8 cellular contexts compared by ENCODE assay signal in genomic region chr21:43728467-43729390, GRCh38. TPM values are rescaled to one million over a fixed set of nuclear protein-coding genes. Genes with fewer than 3 reads are reported as not detected.
DNase-seq lines count a peak whose midpoint lies in the region; ATAC-seq lines count a peak whose summit lies in the region.

No MANE protein-coding gene starts in this region.

- peak overlapping the region; percentile 31 to 47 for H3K9ac ChIP-seq in mucosa of rectum (ENCODE audit: low read depth in 1 of 2, low read length in 2 of 2)

- peak; percentile 59 to 83 (median 76) for DNase-seq in CD4-positive, CD25-positive, alpha-beta regulatory T cell
- DNase-seq in HK-2 (ENCODE audit: unreplicated experiment) (peak; percentile 95), OCI-M2 (lab: John Stamatoyannopoulos, UW; ENCODE audit: unreplicated experiment) (peak; percentile 100)
- DNase-seq in activated T-cell treated with anti-CD3 and anti-CD28 coated beads, Interleukin-2, amount 50 U/mL, for 48 hours, result peak; percentile 88 to 90
- peak; percentile 45 to 57 for DNase-seq in stimulated activated CD8-positive, alpha-beta memory T cell treated with anti-CD3 and anti-CD28 coated beads, Interleukin-4, amount 100 ng/mL, for 1 hour (ENCODE audit: low read depth in 2 of 2, low spot score in 1 of 2)

- no peaks in the 10 kb centered on the region for H3K36me3 ChIP-seq in CD4-positive, CD25-positive, alpha-beta regulatory T cell (ENCODE audit: control insufficient read depth, insufficient read depth, low read length)
- H3K36me3 ChIP-seq in esophagus (ENCODE audit: control insufficient read depth in 2 of 2, insufficient read depth in 2 of 2, low read length in 1 of 2) (peaks cover 0 to 6% of the 10 kb centered on the region in 2 donors), mucosa of rectum (ENCODE audit: control insufficient read depth in 2 of 2, insufficient read depth in 2 of 2, low read length in 2 of 2) (peaks cover 5 to 14% of the 10 kb centered on the region in 2 donors)

- H3K9me3 ChIP-seq in CD4-positive, CD25-positive, alpha-beta regulatory T cell (ENCODE audit: control insufficient read depth in 2 of 2, low read length in 2 of 2), result no peaks in the 10 kb centered on the region
- H3K9me3 ChIP-seq in esophagus (ENCODE audit: control insufficient read depth in 2 of 2, insufficient read depth in 1 of 2, low read depth in 1 of 2, low read length in 1 of 2) (no peaks in the 10 kb centered on the region), mucosa of rectum (ENCODE audit: control insufficient read depth in 2 of 2, low read length in 2 of 2) (no peaks in the 10 kb centered on the region)

- H3K27ac Mint-ChIP-seq in CD4-positive, CD25-positive, alpha-beta regulatory T cell, result peak overlapping the region; percentile 63 to 90 (median 88)

- ATAC-seq in CD4-positive, CD25-positive, alpha-beta regulatory T cell (ENCODE audit: low read depth in 2 of 2), result peak; percentile 79 to 83
- ATAC-seq in GM19452 (IDR thresholded peaks at IDR 0.05; ENCODE audit: unreplicated experiment), result peak; percentile 73

- H3K27me3 ChIP-seq in CD4-positive, CD25-positive, alpha-beta regulatory T cell (ENCODE audit: control insufficient read depth, insufficient read depth, low read length), result no peaks in the 10 kb centered on the region
- H3K27me3 ChIP-seq in esophagus (ENCODE audit: control insufficient read depth in 1 of 2, insufficient read depth in 2 of 2, low read length in 2 of 2) (no peaks in the 10 kb centered on the region), mucosa of rectum (ENCODE audit: control insufficient read depth in 2 of 2, insufficient read depth in 2 of 2, low read length in 2 of 2) (no peaks in the 10 kb centered on the region)

- WGBS in esophagus, 2 donors, result 11 to 19% methylated on average over 59 of the region's 59 CpGs

- H3K36me3 Mint-ChIP-seq in CD4-positive, CD25-positive, alpha-beta regulatory T cell, result peaks cover 3% of the 10 kb centered on the region

- H3K4me3 ChIP-seq in CD4-positive, CD25-positive, alpha-beta regulatory T cell (ENCODE audit: low read depth, low read length), result peak overlapping the region; percentile 65
- H3K4me3 ChIP-seq in esophagus (ENCODE audit: low read depth in 1 of 2, low read length in 2 of 2), result peak overlapping the region; percentile 30 to 33
- H3K4me3 ChIP-seq in mucosa of rectum (ENCODE audit: low read length in 2 of 2), result peak overlapping the region; percentile 56 to 71

- H3K4me1 Mint-ChIP-seq in CD4-positive, CD25-positive, alpha-beta regulatory T cell, result peaks cover 17 to 54% (median 26%) of the 10 kb centered on the region in 4 donors

- H3K4me3 Mint-ChIP-seq in CD4-positive, CD25-positive, alpha-beta regulatory T cell, result peak overlapping the region; percentile 79 to 92 (median 88)

- H3K27ac ChIP-seq in CD4-positive, CD25-positive, alpha-beta regulatory T cell (ENCODE audit: insufficient read depth, low read length, poor library complexity, severe bottlenecking), result peak overlapping the region; percentile 69
- peak overlapping the region; percentile 68 to 88 for H3K27ac ChIP-seq in esophagus (ENCODE audit: low read depth in 2 of 2, low read length in 1 of 2)
- peak overlapping the region; percentile 66 to 72 for H3K27ac ChIP-seq in mucosa of rectum (ENCODE audit: low read depth in 2 of 2, low read length in 2 of 2)

- H3K9me3 Mint-ChIP-seq in CD4-positive, CD25-positive, alpha-beta regulatory T cell, result no peaks in the 10 kb centered on the region

- H3K27me3 Mint-ChIP-seq in CD4-positive, CD25-positive, alpha-beta regulatory T cell, result no peaks in the 10 kb centered on the region

- peaks cover 31% of the 10 kb centered on the region for H3K4me1 ChIP-seq in CD4-positive, CD25-positive, alpha-beta regulatory T cell (ENCODE audit: control insufficient read depth, insufficient read depth, low read length, poor library complexity, severe bottlenecking)
- H3K4me1 ChIP-seq in esophagus (ENCODE audit: control insufficient read depth in 2 of 2, insufficient read depth in 2 of 2, low read length in 1 of 2) (peaks cover 17 to 44% of the 10 kb centered on the region in 2 donors), mucosa of rectum (ENCODE audit: control insufficient read depth in 2 of 2, insufficient read depth in 2 of 2, low read length in 2 of 2) (peaks cover 42 to 48% of the 10 kb centered on the region in 2 donors)

RNA-seq across cellular contexts. Expression of gene PDXK, which starts 9.8 kb away (rescaled TPM):
- total RNA-seq in CD4-positive, CD25-positive, alpha-beta regulatory T cell, result 80.9 TPM
- 10 to 100 TPM; 28.5 to 73.1 (median 36.7) TPM for polyA plus RNA-seq in CD4-positive, CD25-positive, alpha-beta regulatory T cell
- 10 to 100 TPM; 54.7 to 73.4 TPM for polyA plus RNA-seq in esophagus

RNA-seq across cellular contexts. Expression of gene CSTB, which starts 47.4 kb away (rescaled TPM):
- total RNA-seq in CD4-positive, CD25-positive, alpha-beta regulatory T cell, result 24.5 TPM
- 100 to 1,000 TPM in 2 of 4 donors, 10 to 100 TPM in 2; 83.8 to 138 (median 93.9) TPM for polyA plus RNA-seq in CD4-positive, CD25-positive, alpha-beta regulatory T cell
- 1,000 to 10,000 TPM; 3,514 to 5,149 TPM for polyA plus RNA-seq in esophagus

Comparison
In these comparisons a context has a peak if more than half of its experiments do, and no peak if none do; other contexts are left out.
1. Peak in every context shown above with its lines: DNase-seq, ATAC-seq, H3K4me3 ChIP-seq and H3K27ac ChIP-seq.
2. RNA of gene CSTB, which starts 47.4 kb away (polyA plus RNA-seq): 3,514 to 5,149 TPM in esophagus; 83.8 to 138 TPM in CD4-positive, CD25-positive, alpha-beta regulatory T cell; every median in the first group is over 10 times any median in the second.